Comparison of ENCODE assay signal across 7 cellular contexts in the genomic region with DNA sequence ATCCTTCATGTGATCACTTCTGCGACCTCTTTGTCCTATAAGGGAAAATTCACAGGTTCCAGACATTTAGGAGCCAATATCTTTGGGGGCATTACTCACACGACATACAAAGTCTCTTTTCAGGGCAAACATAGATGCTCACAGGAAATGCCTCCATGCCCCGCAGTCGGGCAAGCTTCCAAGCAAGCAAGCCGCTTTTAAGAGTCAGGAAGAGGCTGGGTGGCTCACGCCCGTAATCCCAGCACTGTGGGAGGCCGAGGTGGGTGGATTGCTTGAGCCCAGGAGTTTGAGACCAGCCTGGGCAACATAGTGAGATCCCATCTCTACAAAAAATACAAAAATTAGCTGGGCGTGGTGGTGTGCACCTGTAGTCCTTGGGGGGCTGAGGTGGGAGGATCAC.
DNase-seq lines count a peak whose midpoint lies in the region; ATAC-seq and TF ChIP-seq lines count a peak whose summit lies in the region.
"Not testable (repeated sequence)": the region's sequence is repeated elsewhere in the genome, so short reads cannot be mapped to it uniquely, and the experiment has no call there.

No MANE protein-coding gene starts in this region.

- peak; percentile 64 for DNase-seq in A673 (ENCODE audit: low spot score)
- DNase-seq in EH (ENCODE audit: low read depth) = peak; percentile 52
- peak; percentile 84 for DNase-seq in M059J (ENCODE audit: low read depth)
- DNase-seq in SK-N-SH; natural killer cell treated with Interleukin-12 subunit alpha and Interleukin-12 subunit beta and Interleukin-15 and Interleukin-18, amount 100 ng/mL, for 72 hours (ENCODE audit: low spot score): not testable (repeated sequence)
- peak; percentile 42 for DNase-seq in chondrocyte (ENCODE audit: low spot score)
- DNase-seq in glomerular visceral epithelial cell (ENCODE audit: extremely low spot score) = peak; percentile 49

- WGBS in SK-N-SH (ENCODE audit: low lambda C conversion rate) = 65% methylated on average over 9 of the region's 9 CpGs

- not testable (repeated sequence) for H3K4me3 Mint-ChIP-seq in chondrocyte (ENCODE audit: unreplicated experiment)
- peak overlapping the region; percentile 18 for H3K4me3 Mint-ChIP-seq in natural killer cell treated with Interleukin-12 subunit alpha and Interleukin-12 subunit beta and Interleukin-15 and Interleukin-18, amount 100 ng/mL, for 72 hours

- H3K79me2 ChIP-seq in SK-N-SH (ENCODE audit: insufficient read depth) = not testable (repeated sequence)

- not testable (repeated sequence) for H3K4me2 ChIP-seq in SK-N-SH

- H3K4me3 ChIP-seq in A673 (ENCODE audit: low read depth, low read length, poor library complexity, severe bottlenecking); SK-N-SH (ENCODE audit: low read depth in 2 of 2, low read length in 1 of 2): not testable (repeated sequence)

- CTCF ChIA-PET in A673 (lab: Charles Lee) = interaction anchor here (0.5 kb wide), 1 partner anchor 128 kb away, joined by 3 read pairs; no protein-coding TSS in a partner anchor
- CTCF ChIA-PET in SK-N-SH (lab: Yijun Ruan, JAX) = interaction anchor here (14.2 kb wide), 1 partner anchor 135 kb away, joined by 309 read pairs; a partner anchor contains a TSS

- POLR2A ChIA-PET in A673 (lab: Charles Lee; ENCODE audit: low non-redundant PET); SK-N-SH (lab: Yijun Ruan, JAX): not testable (repeated sequence)

- H3K9me3 ChIP-seq in A673 (ENCODE audit: low read depth, low read length, poor library complexity, severe bottlenecking); SK-N-SH: not testable (repeated sequence)

- BruUV-seq in A673 (replicated peaks; lab: Mats Ljungman, UMichigan) = not testable (repeated sequence)

- H3K27me3 ChIP-seq in A673 (replicated peaks; ENCODE audit: insufficient read depth, low read depth, low read length, poor library complexity); SK-N-SH (ENCODE audit: insufficient read depth): not testable (repeated sequence)

- H3K9me2 ChIP-seq in SK-N-SH = not testable (repeated sequence)

- not testable (repeated sequence) for H3K9me3 Mint-ChIP-seq in chondrocyte (ENCODE audit: low read depth); natural killer cell treated with Interleukin-12 subunit alpha and Interleukin-12 subunit beta and Interleukin-15 and Interleukin-18, amount 100 ng/mL, for 72 hours

- H3K27ac Mint-ChIP-seq in chondrocyte (ENCODE audit: unreplicated experiment) = peak overlapping the region; percentile 49
- H3K27ac Mint-ChIP-seq in natural killer cell treated with Interleukin-12 subunit alpha and Interleukin-12 subunit beta and Interleukin-15 and Interleukin-18, amount 100 ng/mL, for 72 hours = not testable (repeated sequence)

- ATAC-seq in natural killer cell treated with Interleukin-12 subunit alpha and Interleukin-12 subunit beta and Interleukin-15 and Interleukin-18, amount 100 ng/mL, for 72 hours = not testable (repeated sequence)

- H3K27me3 Mint-ChIP-seq in chondrocyte (ENCODE audit: low read depth); natural killer cell treated with Interleukin-12 subunit alpha and Interleukin-12 subunit beta and Interleukin-15 and Interleukin-18, amount 100 ng/mL, for 72 hours: not testable (repeated sequence)

- H3K36me3 Mint-ChIP-seq in chondrocyte (ENCODE audit: low read depth); natural killer cell treated with Interleukin-12 subunit alpha and Interleukin-12 subunit beta and Interleukin-15 and Interleukin-18, amount 100 ng/mL, for 72 hours: not testable (repeated sequence)

- H3K9ac ChIP-seq in SK-N-SH = not testable (repeated sequence)

- TF ChIP-seq EP300 in SK-N-SH (IDR thresholded peaks at IDR 0.05; ENCODE audit: borderline replicate concordance in 1 of 2, low read depth in 1 of 2, low read length in 1 of 2) = not testable (repeated sequence)

- not testable (repeated sequence) for H3K36me3 ChIP-seq in A673 (ENCODE audit: insufficient read depth, low read length, poor library complexity, severe bottlenecking); SK-N-SH (replicated peaks in 1 of 2; ENCODE audit: control insufficient read depth in 1 of 2, insufficient read depth in 2 of 2, low read length in 1 of 2)

- peaks cover 17% of the 10 kb centered on the region for H3F3A ChIP-seq in SK-N-SH (replicated peaks; ENCODE audit: insufficient read depth)

- intact Hi-C loops in A673 (cut with micrococcal nuclease; ENCODE audit: unreplicated experiment) = not testable (repeated sequence)

- not testable (repeated sequence) for H2AFZ ChIP-seq in SK-N-SH (ENCODE audit: low read depth)

- not testable (repeated sequence) for H3K27ac ChIP-seq in A673 (ENCODE audit: low read depth, low read length, poor library complexity, severe bottlenecking); SK-N-SH (ENCODE audit: low read depth in 2 of 2, low read length in 1 of 2)

- H3K4me1 Mint-ChIP-seq in chondrocyte (ENCODE audit: low read depth) = peaks cover 69% of the 10 kb centered on the region
- H3K4me1 Mint-ChIP-seq in natural killer cell treated with Interleukin-12 subunit alpha and Interleukin-12 subunit beta and Interleukin-15 and Interleukin-18, amount 100 ng/mL, for 72 hours (ENCODE audit: low read depth in 2 of 2) = peaks cover 29 to 38% of the 10 kb centered on the region in 2 donors

- not testable (repeated sequence) for TF ChIP-seq CTCF in A673 (conservative IDR thresholded peaks at IDR 0.05; ENCODE audit: low read depth, low read length); SK-N-SH (IDR thresholded peaks at IDR 0.05); chondrocyte (IDR thresholded peaks at IDR 0.05)

- H4K20me1 ChIP-seq in SK-N-SH (ENCODE audit: insufficient read depth) = not testable (repeated sequence)

- not testable (repeated sequence) for TF ChIP-seq RAD21 in SK-N-SH (IDR thresholded peaks at IDR 0.05; ENCODE audit: low read length)

- peaks cover 13% of the 10 kb centered on the region for H3K4me1 ChIP-seq in A673 (ENCODE audit: insufficient read depth, low read length, poor library complexity, severe bottlenecking)
- not testable (repeated sequence) for H3K4me1 ChIP-seq in SK-N-SH (ENCODE audit: control insufficient read depth in 1 of 2, insufficient read depth in 2 of 2, low read depth in 1 of 2, low read length in 1 of 2)

TF ChIP-seq in SK-N-SH, 30 proteins besides CTCF, POLR2A, EP300 and RAD21:
- TF ChIP-seq NFIC (IDR thresholded peaks at IDR 0.05; ENCODE audit: borderline replicate concordance) = 0 out of 2 replicates have a peak, but pooled peaks have one; percentile 19
